Comparison of ENCODE assay signal across 15 cellular contexts in the genomic region with DNA sequence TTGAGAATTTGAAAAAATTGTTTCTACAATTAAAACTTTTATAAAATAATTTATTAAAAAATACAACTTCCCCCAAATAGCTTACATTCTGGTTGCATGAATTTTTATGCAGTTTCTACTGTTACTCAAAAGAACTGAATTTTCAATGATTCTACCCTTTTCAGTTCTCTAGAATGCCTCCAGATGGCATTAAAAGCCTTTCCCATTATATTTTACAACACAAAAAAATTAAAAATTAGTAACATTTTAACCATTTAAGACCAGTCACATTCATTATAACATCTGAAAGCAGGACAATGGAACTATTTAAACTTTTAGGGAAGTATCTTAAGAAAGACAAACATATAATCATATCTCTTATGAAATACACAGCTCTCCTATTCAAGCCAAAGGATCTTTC.
DNase-seq lines count a peak whose midpoint lies in the region; ATAC-seq and TF ChIP-seq lines count a peak whose summit lies in the region.
"Had no signal": no experiment of that assay in that cellular context is flagged by ENCODE, and none has a peak within 500 bp of the region (broad histone marks: within the 10 kb centered on the region; RNA-seq: fewer than 3 reads in every experiment).

No MANE protein-coding gene starts in this region.

- no peaks in the 10 kb centered on the region for H3K36me3 ChIP-seq in cardiac muscle cell
- H3K36me3 ChIP-seq in right atrium auricular region, result no peaks in the 10 kb centered on the region
- no peaks in the 10 kb centered on the region for H3K36me3 ChIP-seq in RWPE2 (ENCODE audit: low read depth)
- no peaks in the 10 kb centered on the region for H3K36me3 ChIP-seq in tibial artery
- H3K36me3 ChIP-seq in esophagus muscularis mucosa, result no peaks in the 10 kb centered on the region
- H3K36me3 ChIP-seq: transverse colon had no signal

- H3K27me3 ChIP-seq in cardiac muscle cell (no peaks in the 10 kb centered on the region), right atrium auricular region (no peaks in the 10 kb centered on the region), RWPE2 (ENCODE audit: insufficient read depth, poor library complexity, severe bottlenecking) (no peaks in the 10 kb centered on the region), tibial artery (no peaks in the 10 kb centered on the region), esophagus muscularis mucosa (no peaks in the 10 kb centered on the region)
- H3K27me3 ChIP-seq: transverse colon had no signal

- H3K4me1 ChIP-seq in cardiac muscle cell (ENCODE audit: low read depth), result no peaks in the 10 kb centered on the region
- peaks cover 0 to 36% of the 10 kb centered on the region in 2 donors for H3K4me1 ChIP-seq in right atrium auricular region
- no peaks in the 10 kb centered on the region for H3K4me1 ChIP-seq in RWPE2 (ENCODE audit: insufficient read depth, poor library complexity, severe bottlenecking)
- H3K4me1 ChIP-seq in tibial artery, result peaks cover 0 to 8% (median 3%) of the 10 kb centered on the region in 4 donors
- peaks cover 23 to 37% (median 30%) of the 10 kb centered on the region in 4 donors for H3K4me1 ChIP-seq in esophagus muscularis mucosa
- H3K4me1 ChIP-seq: transverse colon had no signal

- H3K27ac ChIP-seq in cardiac muscle cell (no peak overlapping the region), right atrium auricular region (no peak overlapping the region), RWPE2 (ENCODE audit: poor library complexity, severe bottlenecking) (no peak overlapping the region), tibial artery (no peak overlapping the region), esophagus muscularis mucosa (replicated peaks in 1 of 4) (no peak overlapping the region)
- H3K27ac ChIP-seq: transverse colon had no signal

- peak; percentile 28 for TF ChIP-seq CTCF in cardiac muscle cell (IDR thresholded peaks at IDR 0.05; ENCODE audit: low read depth, low read length)
- TF ChIP-seq CTCF in right atrium auricular region (IDR thresholded peaks at IDR 0.05), result peak in 1 of 2 donors; percentile 56
- TF ChIP-seq CTCF in RWPE2 (IDR thresholded peaks at IDR 0.05; ENCODE audit: poor library complexity, severe bottlenecking), result peak; percentile 58
- TF ChIP-seq CTCF in fibroblast of villous mesenchyme (IDR thresholded peaks at IDR 0.05; ENCODE audit: insufficient read depth, low read depth, low read length), result peak; percentile 43
- TF ChIP-seq CTCF in tibial artery (IDR thresholded peaks at IDR 0.05), result peak; percentile 9 to 26
- TF ChIP-seq CTCF in esophagus muscularis mucosa (IDR thresholded peaks at IDR 0.05), result peak in 1 of 3 experiments; percentile 33

- no peak for TF ChIP-seq EP300 in esophagus muscularis mucosa (IDR thresholded peaks at IDR 0.05)

- H3K9me3 ChIP-seq in cardiac muscle cell (ENCODE audit: low read depth) (no peaks in the 10 kb centered on the region), right atrium auricular region (peaks cover 0 to 18% of the 10 kb centered on the region in 2 donors), RWPE2 (ENCODE audit: severe bottlenecking) (no peaks in the 10 kb centered on the region), tibial artery (peaks cover 0 to 12% (median 3%) of the 10 kb centered on the region in 3 donors), esophagus muscularis mucosa (peaks cover 0 to 14% (median 4%) of the 10 kb centered on the region in 4 donors)
- H3K9me3 ChIP-seq: mucosa of descending colon had no signal

- no peak for ATAC-seq in RWPE2 (ENCODE audit: low read depth)
- ATAC-seq: mucosa of descending colon had no signal

- DNase-seq in cardiac muscle cell (ENCODE audit: low read depth in 1 of 2, low spot score in 1 of 2) (no peak), right atrium auricular region (ENCODE audit: low spot score) (no peak), RWPE2 (ENCODE audit: low spot score) (no peak), fibroblast of villous mesenchyme (ENCODE audit: low read depth) (no peak), tibial artery (no peak), esophagus muscularis mucosa (ENCODE audit: extremely low spot score) (no peak)
- DNase-seq in effector CD8-positive, alpha-beta T cell (lab: John Stamatoyannopoulos, UW), result no peak
- DNase-seq in activated CD4-positive, CD25-positive, alpha-beta regulatory T cell (lab: John Stamatoyannopoulos, UW), result no peak
- DNase-seq: activated CD4-positive, alpha-beta memory T cell treated with anti-CD3 and anti-CD28 coated beads, Interleukin-2, amount 10 ng/mL, durations not matched to agents 7 days and 5 days; AML-193; GF-D8; mucosa of descending colon; NCI-H1417 treated with DMSO at 0.1 percent for 48 hours; NCI-H774; transverse colon had no signal

- TF ChIP-seq POLR2A in esophagus muscularis mucosa (IDR thresholded peaks at IDR 0.05; ENCODE audit: low read depth), result no peak

- no peak overlapping the region for H3K4me3 ChIP-seq in cardiac muscle cell
- H3K4me3 ChIP-seq in right atrium auricular region, result no peak overlapping the region
- no peak overlapping the region for H3K4me3 ChIP-seq in RWPE2 (ENCODE audit: severe bottlenecking)
- no peak overlapping the region for H3K4me3 ChIP-seq in fibroblast of villous mesenchyme (ENCODE audit: low read depth, low read length)
- no peak overlapping the region for H3K4me3 ChIP-seq in tibial artery
- H3K4me3 ChIP-seq in esophagus muscularis mucosa, result no peak overlapping the region
- H3K4me3 ChIP-seq: mucosa of descending colon, transverse colon had no signal

- intact Hi-C loops in tibial artery (cut with DNase I; ENCODE audit: low total_unique reads) (no loop called here), esophagus muscularis mucosa (cut with DNase I) (no loop called here)
